In the genomic region with DNA sequence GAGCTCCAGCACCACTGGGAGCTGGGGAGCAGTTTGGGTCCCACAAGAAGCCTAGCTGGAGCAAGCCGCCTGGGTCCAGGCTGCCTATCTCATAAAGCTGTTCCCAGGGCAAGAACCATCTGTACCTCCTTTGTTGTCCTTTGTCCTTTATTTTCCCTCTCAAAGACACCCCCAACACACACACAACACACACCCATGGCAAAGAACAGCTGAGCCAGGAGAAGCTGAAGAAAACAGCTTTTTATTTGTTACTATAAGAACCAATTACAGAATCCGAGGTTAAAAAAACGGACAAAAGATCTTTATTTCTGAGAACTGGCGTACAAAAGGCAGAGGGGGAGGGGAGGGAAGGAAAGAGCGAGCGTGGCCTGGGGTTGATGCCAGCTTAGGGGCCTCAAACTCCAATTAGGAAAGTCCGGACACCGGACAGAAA, we compare ENCODE assay signal across 8 cellular contexts. TPM values are rescaled to one million over a fixed set of nuclear protein-coding genes. Genes with fewer than 3 reads are reported as not detected.
DNase-seq lines count a peak whose midpoint lies in the region; ATAC-seq and TF ChIP-seq lines count a peak whose summit lies in the region.

No MANE protein-coding gene starts in this region.

- peaks cover 31% of the 10 kb centered on the region for H3K4me1 ChIP-seq in body of pancreas

- no peaks in the 10 kb centered on the region for H3K27me3 Mint-ChIP-seq in activated CD4-positive, alpha-beta T cell treated with anti-CD3 and anti-CD28 coated beads for 36 hours
- no peaks in the 10 kb centered on the region for H3K27me3 Mint-ChIP-seq in activated naive CD8-positive, alpha-beta T cell treated with anti-CD3 and anti-CD28 coated beads for 36 hours

- H3K27ac Mint-ChIP-seq in activated CD4-positive, alpha-beta T cell treated with anti-CD3 and anti-CD28 coated beads for 36 hours, result peak overlapping the region; percentile 99
- H3K27ac Mint-ChIP-seq in activated naive CD8-positive, alpha-beta T cell treated with anti-CD3 and anti-CD28 coated beads for 36 hours, result peak overlapping the region; percentile 98

- H3K27ac ChIP-seq in layer of hippocampus (ENCODE audit: low read depth, low read length), result peak overlapping the region; percentile 98
- H3K27ac ChIP-seq in substantia nigra (ENCODE audit: low read depth, low read length, poor library complexity, severe bottlenecking), result peak overlapping the region; percentile 99
- peak overlapping the region in 2 of 4 donors; percentile 78 to 90 for H3K27ac ChIP-seq in body of pancreas

- no peaks in the 10 kb centered on the region for H3K9me3 Mint-ChIP-seq in activated CD4-positive, alpha-beta T cell treated with anti-CD3 and anti-CD28 coated beads for 36 hours (ENCODE audit: low read depth)
- H3K9me3 Mint-ChIP-seq in activated naive CD8-positive, alpha-beta T cell treated with anti-CD3 and anti-CD28 coated beads for 36 hours, result no peaks in the 10 kb centered on the region

- no peak for ATAC-seq in activated CD4-positive, alpha-beta T cell treated with anti-CD3 and anti-CD28 coated beads for 36 hours
- ATAC-seq in HG02870 (IDR thresholded peaks at IDR 0.05; ENCODE audit: unreplicated experiment) (no peak), body of pancreas (no peak)

- H3K36me3 ChIP-seq in body of pancreas (replicated peaks in 1 of 2; ENCODE audit: insufficient read depth in 1 of 2, low read depth in 2 of 2), result peaks cover 8 to 19% of the 10 kb centered on the region in 2 donors

- TF ChIP-seq POLR2A in body of pancreas (IDR thresholded peaks at IDR 0.05), result no peak

- CTCF ChIA-PET in activated CD4-positive, alpha-beta T cell treated with anti-CD3 and anti-CD28 coated beads for 36 hours (lab: Charles Lee), result interaction anchor here (0.7 to 3.4 kb wide), 19 partner anchors 8 to 288 kb away, joined by 3 to 21 read pairs (median 6); a partner anchor contains a TSS

- DNase-seq in activated CD4-positive, alpha-beta T cell treated with anti-CD3 and anti-CD28 coated beads for 36 hours, result no peak
- DNase-seq in activated CD4-positive, alpha-beta T cell treated with anti-CD3 and anti-CD28 coated beads, Interleukin-2, amount 50 U/mL, for 4 hours, result no peak
- DNase-seq in activated naive CD8-positive, alpha-beta T cell treated with anti-CD3 and anti-CD28 coated beads for 36 hours, result no peak
- DNase-seq in substantia nigra (lab: John Stamatoyannopoulos, UW) (peak in 25 of 49 donors; percentile 16 to 79 (median 34)), body of pancreas (no peak)
- DNase-seq in stimulated activated CD4-positive, alpha-beta T cell treated with anti-CD3 and anti-CD28 coated beads, Interleukin-2, amount 100 ng/mL, for 24 hours, result no peak

- no peak overlapping the region for H3K4me3 Mint-ChIP-seq in activated CD4-positive, alpha-beta T cell treated with anti-CD3 and anti-CD28 coated beads for 36 hours
- H3K4me3 Mint-ChIP-seq in activated naive CD8-positive, alpha-beta T cell treated with anti-CD3 and anti-CD28 coated beads for 36 hours, result no peak overlapping the region

- no peaks in the 10 kb centered on the region for H3K27me3 ChIP-seq in layer of hippocampus (ENCODE audit: control insufficient read depth, insufficient read depth, low read length)
- H3K27me3 ChIP-seq in body of pancreas, result no peaks in the 10 kb centered on the region

- POLR2A ChIA-PET in activated CD4-positive, alpha-beta T cell treated with anti-CD3 and anti-CD28 coated beads for 36 hours (lab: Charles Lee), result interaction anchor here (0.6 to 2.9 kb wide), 10 partner anchors 8 to 247 kb away, joined by 3 to 81 read pairs (median 14); a partner anchor contains a TSS

- no peak overlapping the region for H3K4me3 ChIP-seq in body of pancreas

- TF ChIP-seq CTCF in body of pancreas (IDR thresholded peaks at IDR 0.05), result no peak

- WGBS in body of pancreas, 2 donors, result 60 to 61% methylated on average over 8 of the region's 8 CpGs

- intact Hi-C loops in activated CD4-positive, alpha-beta T cell treated with anti-CD3 and anti-CD28 coated beads for 36 hours (cut with DNase I, micrococcal nuclease), result loop anchor here (1.0 to 5.0 kb wide), 4 partner anchors 99 to 269 kb away; a partner anchor contains a TSS
- intact Hi-C loops in body of pancreas (cut with DNase I), result no loop called here

- H3K9me3 ChIP-seq in body of pancreas, result no peaks in the 10 kb centered on the region

- H3K4me1 Mint-ChIP-seq in activated CD4-positive, alpha-beta T cell treated with anti-CD3 and anti-CD28 coated beads for 36 hours, result peaks cover 54% of the 10 kb centered on the region
- peaks cover 48% of the 10 kb centered on the region for H3K4me1 Mint-ChIP-seq in activated naive CD8-positive, alpha-beta T cell treated with anti-CD3 and anti-CD28 coated beads for 36 hours

- peaks cover 67% of the 10 kb centered on the region for H3K36me3 Mint-ChIP-seq in activated CD4-positive, alpha-beta T cell treated with anti-CD3 and anti-CD28 coated beads for 36 hours (ENCODE audit: low read depth)
- peaks cover 51% of the 10 kb centered on the region for H3K36me3 Mint-ChIP-seq in activated naive CD8-positive, alpha-beta T cell treated with anti-CD3 and anti-CD28 coated beads for 36 hours

RNA-seq across cellular contexts. Expression of a gene that starts 1.7 kb away (rescaled TPM):
- 10 to 100 TPM; 32.5 to 36.0 TPM for total RNA-seq in activated CD4-positive, alpha-beta T cell treated with anti-CD3 and anti-CD28 coated beads for 36 hours
- 10 to 100 TPM; 29.1 to 32.2 TPM for total RNA-seq in activated naive CD8-positive, alpha-beta T cell treated with anti-CD3 and anti-CD28 coated beads for 36 hours
- total RNA-seq in body of pancreas, result 10 to 100 TPM; 10.1 to 11.2 TPM

RNA-seq across cellular contexts. Expression of a gene that starts 8.7 kb away (rescaled TPM):
- 100 to 1,000 TPM; 159 to 179 TPM for total RNA-seq in activated CD4-positive, alpha-beta T cell treated with anti-CD3 and anti-CD28 coated beads for 36 hours
- total RNA-seq in activated naive CD8-positive, alpha-beta T cell treated with anti-CD3 and anti-CD28 coated beads for 36 hours, result 100 to 1,000 TPM; 196 to 200 TPM
- 10 to 100 TPM; 26.2 to 29.3 TPM for total RNA-seq in body of pancreas

RNA-seq across cellular contexts. Expression of a gene that starts 19.3 kb away (rescaled TPM):
- 1,000 to 10,000 TPM; 1,986 to 2,351 TPM for total RNA-seq in activated CD4-positive, alpha-beta T cell treated with anti-CD3 and anti-CD28 coated beads for 36 hours
- total RNA-seq in activated naive CD8-positive, alpha-beta T cell treated with anti-CD3 and anti-CD28 coated beads for 36 hours, result 1,000 to 10,000 TPM; 1,924 to 1,929 TPM
- 1,000 to 10,000 TPM in 1 of 2 donors, 100 to 1,000 TPM in 1; 893 to 1,161 TPM for total RNA-seq in body of pancreas

RNA-seq across cellular contexts. Expression of a gene that starts 19.6 kb away (rescaled TPM):
- 100 to 1,000 TPM; 101 to 112 TPM for total RNA-seq in activated CD4-positive, alpha-beta T cell treated with anti-CD3 and anti-CD28 coated beads for 36 hours
- 100 to 1,000 TPM; 112 to 121 TPM for total RNA-seq in activated naive CD8-positive, alpha-beta T cell treated with anti-CD3 and anti-CD28 coated beads for 36 hours
- total RNA-seq in body of pancreas, result 10 to 100 TPM; 31.4 to 69.9 TPM

RNA-seq across cellular contexts. Expression of a gene that starts 20.1 kb away (rescaled TPM):
- 1 to 10 TPM; 1.5 to 1.9 TPM for total RNA-seq in activated CD4-positive, alpha-beta T cell treated with anti-CD3 and anti-CD28 coated beads for 36 hours
- 1 to 10 TPM; 2.0 to 2.8 TPM for total RNA-seq in activated naive CD8-positive, alpha-beta T cell treated with anti-CD3 and anti-CD28 coated beads for 36 hours
- total RNA-seq in body of pancreas, result 1 to 10 TPM; 1.8 to 4.0 TPM

Comparison
In these comparisons a context has a peak if more than half of its experiments do, and no peak if none do; other contexts are left out.
1. DNase-seq: peak in substantia nigra (25 of 49); none in activated CD4-positive, alpha-beta T cell treated with anti-CD3 and anti-CD28 coated beads for 36 hours (single experiment), activated CD4-positive, alpha-beta T cell treated with anti-CD3 and anti-CD28 coated beads, Interleukin-2, amount 50 U/mL, for 4 hours (0 of 2), activated naive CD8-positive, alpha-beta T cell treated with anti-CD3 and anti-CD28 coated beads for 36 hours (single experiment), body of pancreas (0 of 4) and stimulated activated CD4-positive, alpha-beta T cell treated with anti-CD3 and anti-CD28 coated beads, Interleukin-2, amount 100 ng/mL, for 24 hours (0 of 2).
2. RNA of a gene that starts 8.7 kb away (total RNA-seq): 196 to 200 TPM in activated naive CD8-positive, alpha-beta T cell treated with anti-CD3 and anti-CD28 coated beads for 36 hours and 159 to 179 TPM in activated CD4-positive, alpha-beta T cell treated with anti-CD3 and anti-CD28 coated beads for 36 hours; 26.2 to 29.3 TPM in body of pancreas; every median in the first group is over 4 times any median in the second.